In genomic region chr5:132751444-132751843, GRCh38 we compare ENCODE assay signal across 11 cellular contexts. TPM values are rescaled to one million over a fixed set of nuclear protein-coding genes. Genes with fewer than 3 reads are reported as not detected.
DNase-seq lines count a peak whose midpoint lies in the region; ATAC-seq, FAIRE-seq and TF ChIP-seq lines count a peak whose summit lies in the region.
"Had no signal": no experiment of that assay in that cellular context is flagged by ENCODE, and none has a peak within 500 bp of the region (broad histone marks: within the 10 kb centered on the region; RNA-seq: fewer than 3 reads in every experiment).

No MANE protein-coding gene starts in this region.

- H3K27me3 ChIP-seq in HepG2 (ENCODE audit: control insufficient read depth in 1 of 2, insufficient read depth in 2 of 2, low read length in 2 of 2) (no peaks in the 10 kb centered on the region), right lobe of liver (peaks cover 0 to 11% of the 10 kb centered on the region in 2 donors), transverse colon (peaks cover 13% of the 10 kb centered on the region), Karpas-422 (ENCODE audit: low read length) (no peaks in the 10 kb centered on the region)
- H3K27me3 ChIP-seq: breast epithelium had no signal

- H3K9me3 ChIP-seq in HepG2 (ENCODE audit: low read length) (no peaks in the 10 kb centered on the region), right lobe of liver (no peaks in the 10 kb centered on the region), transverse colon (no peaks in the 10 kb centered on the region), Karpas-422 (ENCODE audit: low read length) (no peaks in the 10 kb centered on the region)
- H3K9me3 ChIP-seq: breast epithelium had no signal

- no peak for TF ChIP-seq RAD21 in HepG2 (CRISPR knock-in tag; IDR thresholded peaks at IDR 0.05)

- no peak for FAIRE-seq in HepG2 (lab: Jason Lieb, UNC)

- H2AFZ ChIP-seq in HepG2 (ENCODE audit: low read length): no peak overlapping the region
- no peak overlapping the region for H2AFZ ChIP-seq in Karpas-422 (ENCODE audit: low read length)

- DNase-seq in HepG2 (ENCODE audit: low spot score): no peak
- no peak for DNase-seq in right lobe of liver
- DNase-seq in central memory CD8-positive, alpha-beta T cell (ENCODE audit: low spot score in 2 of 2): no peak
- peak; percentile 10 for DNase-seq in transverse colon
- DNase-seq in Karpas-422: no peak
- DNase-seq in Calu3: no peak
- no peak for DNase-seq in left lobe of liver (ENCODE audit: low spot score)

- H3K36me3 Mint-ChIP-seq in central memory CD8-positive, alpha-beta T cell (ENCODE audit: insufficient read depth): peaks cover 4% of the 10 kb centered on the region
- H3K36me3 Mint-ChIP-seq in Calu3 (ENCODE audit: insufficient read depth, unreplicated experiment): peaks cover 5% of the 10 kb centered on the region

- 92% methylated on average over 7 of the region's 7 CpGs for WGBS in HepG2 (ENCODE audit: low lambda C conversion rate)
- WGBS in right lobe of liver (ENCODE audit: insufficient coverage, low coverage, low lambda C conversion rate, missing lambda C conversion rate): 78% methylated on average over 7 of the region's 7 CpGs
- 73 to 97% methylated on average over 5 to 7 of the region's 7 CpGs for WGBS in transverse colon (ENCODE audit: low coverage in 1 of 2), 2 donors

- TF ChIP-seq POLR2A in HepG2 (IDR thresholded peaks at IDR 0.05; ENCODE audit: insufficient read depth in 1 of 2, low read depth in 2 of 2, low read length in 2 of 2): no peak
- TF ChIP-seq POLR2A in right lobe of liver (IDR thresholded peaks at IDR 0.05): no peak
- no peak for TF ChIP-seq POLR2A in transverse colon (IDR thresholded peaks at IDR 0.05)

- TF ChIP-seq CTCF in HepG2 (CRISPR knock-in tag; IDR thresholded peaks at IDR 0.05): no peak
- no peak for TF ChIP-seq CTCF in right lobe of liver (IDR thresholded peaks at IDR 0.05)
- TF ChIP-seq CTCF in transverse colon (IDR thresholded peaks at IDR 0.05): no peak
- TF ChIP-seq CTCF in Calu3 (IDR thresholded peaks at IDR 0.05; ENCODE audit: unreplicated experiment): no peak

- H3K4me3 ChIP-seq in HepG2 (replicated peaks in 1 of 3; ENCODE audit: insufficient read depth in 1 of 3, low read depth in 2 of 3, low read length in 3 of 3) (no peak overlapping the region), right lobe of liver (no peak overlapping the region), transverse colon (no peak overlapping the region), Karpas-422 (ENCODE audit: low read length) (no peak overlapping the region)
- H3K4me3 ChIP-seq: breast epithelium had no signal

- H3K36me3 ChIP-seq in HepG2 (replicated peaks in 1 of 2; ENCODE audit: control insufficient read depth in 1 of 2, insufficient read depth in 2 of 2, low read length in 2 of 2) (no peaks in the 10 kb centered on the region), right lobe of liver (no peaks in the 10 kb centered on the region), transverse colon (no peaks in the 10 kb centered on the region), Karpas-422 (ENCODE audit: insufficient read depth, low read length) (no peaks in the 10 kb centered on the region)
- H3K36me3 ChIP-seq: breast epithelium had no signal

- H3K9me2 ChIP-seq in Karpas-422 (replicated peaks; ENCODE audit: insufficient read depth, low read length): no peaks in the 10 kb centered on the region

- H3K9me3 Mint-ChIP-seq in central memory CD8-positive, alpha-beta T cell: no peaks in the 10 kb centered on the region
- H3K9me3 Mint-ChIP-seq in Calu3 (ENCODE audit: low read depth, unreplicated experiment): no peaks in the 10 kb centered on the region

- ATAC-seq in HepG2 (no peak), right lobe of liver (no peak), HG03135 (IDR thresholded peaks at IDR 0.05; ENCODE audit: unreplicated experiment) (peak; percentile 43), left lobe of liver (no peak)
- no peak for ATAC-seq in central memory CD8-positive, alpha-beta T cell (replicated peaks; ENCODE audit: extremely low read depth, poor library complexity, severe bottlenecking)

- no peak overlapping the region for H3K4me3 Mint-ChIP-seq in central memory CD8-positive, alpha-beta T cell
- H3K4me3 Mint-ChIP-seq in Calu3 (ENCODE audit: low read depth, unreplicated experiment): no peak overlapping the region

- H3K4me2 ChIP-seq in HepG2 (ENCODE audit: low read depth, low read length): no peak overlapping the region
- no peak overlapping the region for H3K4me2 ChIP-seq in Karpas-422 (ENCODE audit: low read depth, low read length, poor library complexity, severe bottlenecking)

- no peaks in the 10 kb centered on the region; the same call in 1 of the 2 replicates for H3K4me1 ChIP-seq in HepG2 (ENCODE audit: insufficient read depth, low read length)
- peaks cover 0 to 5% (median 0%) of the 10 kb centered on the region in 4 donors for H3K4me1 ChIP-seq in right lobe of liver
- H3K4me1 ChIP-seq in transverse colon: peaks cover 0 to 15% (median 5%) of the 10 kb centered on the region in 4 donors
- H3K4me1 ChIP-seq in Karpas-422 (ENCODE audit: low read length): no peaks in the 10 kb centered on the region
- H3K4me1 ChIP-seq: breast epithelium had no signal

- peak overlapping the region; percentile 14 for H3K27ac Mint-ChIP-seq in central memory CD8-positive, alpha-beta T cell (ENCODE audit: low read depth)
- no peak overlapping the region for H3K27ac Mint-ChIP-seq in Calu3 (ENCODE audit: unreplicated experiment)

- no peaks in the 10 kb centered on the region for H3K79me2 ChIP-seq in HepG2 (ENCODE audit: insufficient read depth, low read length)
- H3K79me2 ChIP-seq in Karpas-422 (ENCODE audit: low read length): no peaks in the 10 kb centered on the region

- H3K27me3 Mint-ChIP-seq in central memory CD8-positive, alpha-beta T cell: no peaks in the 10 kb centered on the region
- H3K27me3 Mint-ChIP-seq in Calu3 (ENCODE audit: unreplicated experiment): no peaks in the 10 kb centered on the region

- H3K9ac ChIP-seq in HepG2 (ENCODE audit: insufficient read depth, low read depth, low read length) (no peak overlapping the region), Karpas-422 (ENCODE audit: low read length) (no peak overlapping the region)

- H3K4me1 Mint-ChIP-seq in central memory CD8-positive, alpha-beta T cell: peaks cover 5% of the 10 kb centered on the region
- H3K4me1 Mint-ChIP-seq in Calu3 (ENCODE audit: low read depth, unreplicated experiment): no peaks in the 10 kb centered on the region

- in situ Hi-C loops in HepG2 (cut with HindIII; ENCODE audit: extremely low pct_ligation_motif_present, low pct_unique_long_range_greater_than_20kb) (no loop called here), transverse colon (cut with MboI; ENCODE audit: low pct_ligation_motif_present in 1 of 4, low pct_unique_long_range_greater_than_20kb in 1 of 4, low sequenced_read_pairs in 3 of 4) (no loop called here)

- TF ChIP-seq EP300 in HepG2 (IDR thresholded peaks at IDR 0.05; ENCODE audit: low read depth in 2 of 2, low read length in 2 of 2) (no peak), HepG2 (CRISPR knock-in tag; IDR thresholded peaks at IDR 0.05; ENCODE audit: borderline replicate concordance) (no peak), transverse colon (IDR thresholded peaks at IDR 0.05; ENCODE audit: low read depth) (no peak)

- intact Hi-C loops in HepG2 (cut with micrococcal nuclease; ENCODE audit: unreplicated experiment): no loop called here
- intact Hi-C loops in right lobe of liver (cut with DNase I): loop anchor here in 1 of 2 donors (10.0 kb wide), 1 partner anchor 63 kb away; the partner anchor contains the start of gene SOWAHA
- intact Hi-C loops in transverse colon (cut with DNase I; ENCODE audit: low total_unique reads): no loop called here
- intact Hi-C loops in Calu3 (cut with micrococcal nuclease; ENCODE audit: unreplicated experiment): no loop called here

- H4K20me1 ChIP-seq in HepG2 (ENCODE audit: insufficient read depth, low read length): no peaks in the 10 kb centered on the region
- H4K20me1 ChIP-seq in Karpas-422 (ENCODE audit: insufficient read depth, low read depth, low read length): no peaks in the 10 kb centered on the region

- H3K27ac ChIP-seq in HepG2 (ENCODE audit: extremely low read length, insufficient read depth, low read length): no peak overlapping the region
- no peak overlapping the region for H3K27ac ChIP-seq in right lobe of liver
- H3K27ac ChIP-seq in transverse colon: no peak overlapping the region
- no peak overlapping the region for H3K27ac ChIP-seq in Karpas-422 (ENCODE audit: low read length)

- CTCF ChIA-PET in HepG2 (lab: Yijun Ruan, JAX; ENCODE audit: low intra/inter-chr PET ratio, low total read pairs) (no interaction called here), Calu3 (lab: Charles Lee) (interaction anchor here (1.1 kb wide), 1 partner anchor 69 kb away, joined by 3 read pairs; no protein-coding TSS in a partner anchor)

- POLR2A ChIA-PET in HepG2 (lab: Yijun Ruan, JAX): interaction anchor here (1.8 kb wide), 1 partner anchor 56 kb away, joined by 3 read pairs; no protein-coding TSS in a partner anchor

- BruUV-seq in HepG2 (replicated peaks; lab: Mats Ljungman, UMichigan) (no TSS peak), Calu3 (replicated peaks; lab: Mats Ljungman, UMichigan) (no TSS peak)

RNA-seq across cellular contexts. Expression of gene CCNI2, which starts 4.2 kb away (rescaled TPM):
- total RNA-seq in HepG2 (2016; rRNA removed; fragmentation: Illumina TruSeq; extraction: Trizol): not detected in 2 replicates
- not detected in 2 replicates for total RNA-seq in HepG2 (2016; cell fraction: cytosol; rRNA removed; fragmentation: Illumina TruSeq; extraction: Trizol; ENCODE audit: low read depth)
- not detected in 2 replicates for total RNA-seq in HepG2 (2016; cell fraction: insoluble cytoplasmic fraction; rRNA removed; fragmentation: Illumina TruSeq; extraction: Trizol)
- not detected in 2 replicates for total RNA-seq in HepG2 (2016; cell fraction: membrane; rRNA removed; fragmentation: Illumina TruSeq; extraction: Trizol)
- total RNA-seq in HepG2 (2016; cell fraction: nucleus; rRNA removed; fragmentation: Illumina TruSeq; extraction: Trizol): not detected in 2 replicates
- 0.03 TPM in 1 of 2 replicates, not detected in the other for polyA plus RNA-seq in HepG2 (2011; rRNA removed)
- not detected in 2 replicates for polyA plus RNA-seq in HepG2 (2011; cell fraction: cytosol; rRNA removed)
- not detected in 2 replicates for polyA plus RNA-seq in HepG2 (2011; cell fraction: nucleus; rRNA removed)
- 0.86 and 1.2 TPM in 2 replicates for polyA plus RNA-seq in HepG2 (2012)
- polyA plus RNA-seq in HepG2 (2016; cell fraction: cytosol; fragmentation: Illumina TruSeq; extraction: Trizol; ENCODE audit: low read depth): not detected in 2 replicates
- polyA plus RNA-seq in HepG2 (2016; cell fraction: insoluble cytoplasmic fraction; fragmentation: Illumina TruSeq; extraction: Trizol; ENCODE audit: low read depth): not detected in 2 replicates
- not detected in 2 replicates for polyA plus RNA-seq in HepG2 (2016; cell fraction: membrane; fragmentation: Illumina TruSeq; extraction: Trizol; ENCODE audit: low read depth)
- polyA plus RNA-seq in HepG2 (2016; cell fraction: nucleus; fragmentation: Illumina TruSeq; extraction: Trizol; ENCODE audit: insufficient read depth, low read depth): not detected in 2 replicates
- polyA minus RNA-seq in HepG2 (2011; rRNA and poly(A)+ RNA removed; ENCODE audit: low replicate concordance): not detected in 2 replicates
- not detected in 2 replicates for polyA minus RNA-seq in HepG2 (2011; cell fraction: cytosol; rRNA and poly(A)+ RNA removed)
- not detected in 2 replicates for polyA minus RNA-seq in HepG2 (2011; cell fraction: nucleus; rRNA and poly(A)+ RNA removed)
- under 1 TPM in 1 of 6 experiments, not detected in 5; 0.11 TPM for total RNA-seq in right lobe of liver
- total RNA-seq in transverse colon: 10 to 100 TPM in 1 of 4 donors, 1 to 10 TPM in 3; 3.0 to 13.0 (median 7.1) TPM
- total RNA-seq in Karpas-422 (2014; rRNA removed; shearing (Covaris generic); ENCODE audit: low replicate concordance): 0.15 TPM in 1 of 2 replicates, not detected in the other
- 3.3 and 3.4 TPM in 2 replicates for total RNA-seq in Calu3 (2022)
- total RNA-seq in left lobe of liver: not detected
- total RNA-seq: lung microvascular endothelial cell, RPMI7951 had no signal

RNA-seq across cellular contexts. Expression of gene KIF3A, which starts 14.1 kb away (rescaled TPM):
- total RNA-seq in HepG2 (2016; rRNA removed; fragmentation: Illumina TruSeq; extraction: Trizol) (8.4 and 11.3 TPM in 2 replicates), right lobe of liver (1 to 10 TPM; 1.3 to 4.2 (median 2.1) TPM), transverse colon (1 to 10 TPM; 1.9 to 7.0 (median 2.8) TPM), Calu3 (2022) (17.5 and 18.9 TPM in 2 replicates), left lobe of liver (1.5 TPM)
- 2.8 and 3.1 TPM in 2 replicates for total RNA-seq in HepG2 (2016; cell fraction: cytosol; rRNA removed; fragmentation: Illumina TruSeq; extraction: Trizol; ENCODE audit: low read depth)
- 7.5 and 11.1 TPM in 2 replicates for total RNA-seq in HepG2 (2016; cell fraction: insoluble cytoplasmic fraction; rRNA removed; fragmentation: Illumina TruSeq; extraction: Trizol)
- total RNA-seq in HepG2 (2016; cell fraction: membrane; rRNA removed; fragmentation: Illumina TruSeq; extraction: Trizol): 1.5 and 2.4 TPM in 2 replicates
- total RNA-seq in HepG2 (2016; cell fraction: nucleus; rRNA removed; fragmentation: Illumina TruSeq; extraction: Trizol): 7.2 and 8.7 TPM in 2 replicates
- 2.3 TPM in 2 replicates for polyA plus RNA-seq in HepG2 (2011; rRNA removed)
- polyA plus RNA-seq in HepG2 (2011; cell fraction: cytosol; rRNA removed): 0.91 and 1.5 TPM in 2 replicates
- polyA plus RNA-seq in HepG2 (2011; cell fraction: nucleus; rRNA removed): 2.0 and 3.9 TPM in 2 replicates
- 3.5 and 4.3 TPM in 2 replicates for polyA plus RNA-seq in HepG2 (2012)
- polyA plus RNA-seq in HepG2 (2016; cell fraction: cytosol; fragmentation: Illumina TruSeq; extraction: Trizol; ENCODE audit: low read depth): 0.07 and 0.16 TPM in 2 replicates
- polyA plus RNA-seq in HepG2 (2016; cell fraction: insoluble cytoplasmic fraction; fragmentation: Illumina TruSeq; extraction: Trizol; ENCODE audit: low read depth): 5.7 and 6.8 TPM in 2 replicates
- 0.19 and 0.44 TPM in 2 replicates for polyA plus RNA-seq in HepG2 (2016; cell fraction: membrane; fragmentation: Illumina TruSeq; extraction: Trizol; ENCODE audit: low read depth)
- 7.8 and 14.1 TPM in 2 replicates for polyA plus RNA-seq in HepG2 (2016; cell fraction: nucleus; fragmentation: Illumina TruSeq; extraction: Trizol; ENCODE audit: insufficient read depth, low read depth)
- polyA minus RNA-seq in HepG2 (2011; rRNA and poly(A)+ RNA removed; ENCODE audit: low replicate concordance): 0.86 and 1.3 TPM in 2 replicates
- polyA minus RNA-seq in HepG2 (2011; cell fraction: cytosol; rRNA and poly(A)+ RNA removed): 1.4 and 4.2 TPM in 2 replicates
- polyA minus RNA-seq in HepG2 (2011; cell fraction: nucleus; rRNA and poly(A)+ RNA removed): 9.7 TPM in 2 replicates
- total RNA-seq in Karpas-422 (2014; rRNA removed; shearing (Covaris generic); ENCODE audit: low replicate concordance): 17.6 and 23.1 TPM in 2 replicates

RNA-seq across cellular contexts. Expression of gene SEPTIN8, which starts 25.6 kb away (rescaled TPM):
- total RNA-seq in HepG2 (2016; rRNA removed; fragmentation: Illumina TruSeq; extraction: Trizol) (49.9 and 50.7 TPM in 2 replicates), right lobe of liver (10 to 100 TPM in 5 of 6 experiments, 1 to 10 TPM in 1; 8.0 to 15.9 (median 13.3) TPM), transverse colon (10 to 100 TPM; 38.4 to 70.7 (median 53.5) TPM), Calu3 (2022) (40.4 and 48.5 TPM in 2 replicates), left lobe of liver (12.2 TPM)
- total RNA-seq in HepG2 (2016; cell fraction: cytosol; rRNA removed; fragmentation: Illumina TruSeq; extraction: Trizol; ENCODE audit: low read depth): 13.3 and 15.3 TPM in 2 replicates
- 44.4 and 46.1 TPM in 2 replicates for total RNA-seq in HepG2 (2016; cell fraction: insoluble cytoplasmic fraction; rRNA removed; fragmentation: Illumina TruSeq; extraction: Trizol)
- 36.1 and 39.7 TPM in 2 replicates for total RNA-seq in HepG2 (2016; cell fraction: membrane; rRNA removed; fragmentation: Illumina TruSeq; extraction: Trizol)
- 44.2 and 49.8 TPM in 2 replicates for total RNA-seq in HepG2 (2016; cell fraction: nucleus; rRNA removed; fragmentation: Illumina TruSeq; extraction: Trizol)
- 41.4 and 52.4 TPM in 2 replicates for polyA plus RNA-seq in HepG2 (2011; rRNA removed)
- 28.0 and 28.2 TPM in 2 replicates for polyA plus RNA-seq in HepG2 (2011; cell fraction: cytosol; rRNA removed)
- 111 and 114 TPM in 2 replicates for polyA plus RNA-seq in HepG2 (2011; cell fraction: nucleus; rRNA removed)
- polyA plus RNA-seq in HepG2 (2012): 25.3 and 37.5 TPM in 2 replicates
- 13.8 and 15.1 TPM in 2 replicates for polyA plus RNA-seq in HepG2 (2016; cell fraction: cytosol; fragmentation: Illumina TruSeq; extraction: Trizol; ENCODE audit: low read depth)
- polyA plus RNA-seq in HepG2 (2016; cell fraction: insoluble cytoplasmic fraction; fragmentation: Illumina TruSeq; extraction: Trizol; ENCODE audit: low read depth): 42.4 and 53.4 TPM in 2 replicates
- polyA plus RNA-seq in HepG2 (2016; cell fraction: membrane; fragmentation: Illumina TruSeq; extraction: Trizol; ENCODE audit: low read depth): 26.2 and 28.3 TPM in 2 replicates
- polyA plus RNA-seq in HepG2 (2016; cell fraction: nucleus; fragmentation: Illumina TruSeq; extraction: Trizol; ENCODE audit: insufficient read depth, low read depth): 65.8 and 78.0 TPM in 2 replicates
- 18.7 and 34.8 TPM in 2 replicates for polyA minus RNA-seq in HepG2 (2011; rRNA and poly(A)+ RNA removed; ENCODE audit: low replicate concordance)
- 17.4 TPM in 2 replicates for polyA minus RNA-seq in HepG2 (2011; cell fraction: cytosol; rRNA and poly(A)+ RNA removed)
- polyA minus RNA-seq in HepG2 (2011; cell fraction: nucleus; rRNA and poly(A)+ RNA removed): 40.3 and 47.5 TPM in 2 replicates
- total RNA-seq in Karpas-422 (2014; rRNA removed; shearing (Covaris generic); ENCODE audit: low replicate concordance): 4.1 and 7.0 TPM in 2 replicates
